In the genomic region with DNA sequence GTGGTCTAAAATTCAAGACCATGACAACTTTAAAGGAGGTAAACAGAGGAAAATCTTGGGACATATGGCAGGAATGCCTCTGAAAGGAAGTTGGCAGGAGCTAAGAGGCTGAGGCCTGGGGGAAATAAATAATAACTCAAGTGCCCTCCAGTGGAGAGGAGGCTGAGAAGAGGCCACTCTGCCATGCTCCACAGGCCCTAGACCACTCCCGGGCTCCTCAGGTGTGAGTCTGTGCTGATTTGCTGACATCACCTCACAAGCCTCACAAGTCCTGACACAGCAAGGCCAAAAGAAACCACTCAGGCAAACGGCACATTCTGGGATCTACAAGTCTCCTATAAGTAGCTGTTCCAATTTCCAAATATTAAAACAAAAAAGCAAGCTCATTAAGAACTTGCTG, we compare ENCODE assay signal across 8 cellular contexts.
DNase-seq lines count a peak whose midpoint lies in the region; ATAC-seq and TF ChIP-seq lines count a peak whose summit lies in the region.
"Had no signal": no experiment of that assay in that cellular context is flagged by ENCODE, and none has a peak within 500 bp of the region (broad histone marks: within the 10 kb centered on the region; RNA-seq: fewer than 3 reads in every experiment).

No MANE protein-coding gene starts in this region.

- H3K36me3 Mint-ChIP-seq in T-helper 1 cell treated with Interleukin-12 subunit alpha and Interleukin-12 subunit beta and Interleukin-4 antibody, amounts not matched to agents 30 μg/mL and 1 μg/mL, for 36 hours (ENCODE audit: low read depth) = peaks cover 5% of the 10 kb centered on the region

- ATAC-seq in lower lobe of right lung = peak; percentile 96 to 98

- H4K20me1 ChIP-seq in MM.1S (ENCODE audit: insufficient read depth, low read length) = no peaks in the 10 kb centered on the region

- no peak overlapping the region for H3K4me3 Mint-ChIP-seq in T-helper 1 cell treated with Interleukin-12 subunit alpha and Interleukin-12 subunit beta and Interleukin-4 antibody, amounts not matched to agents 30 μg/mL and 1 μg/mL, for 36 hours

- no peaks in the 10 kb centered on the region for H3K9me2 ChIP-seq in MM.1S (replicated peaks; ENCODE audit: insufficient read depth, low read length)

- H3K9me3 ChIP-seq in MM.1S (replicated peaks; ENCODE audit: insufficient read depth, low read length) (no peaks in the 10 kb centered on the region), lower lobe of right lung (no peaks in the 10 kb centered on the region)

- H3K4me3 ChIP-seq in MM.1S (ENCODE audit: low read length) (peak overlapping the region; percentile 54; the same call in 1 of the 2 replicates), lower lobe of right lung (no peak overlapping the region)

- intact Hi-C loops in lower lobe of right lung (cut with DNase I) = no loop called here

- H3K27ac Mint-ChIP-seq in T-helper 1 cell treated with Interleukin-12 subunit alpha and Interleukin-12 subunit beta and Interleukin-4 antibody, amounts not matched to agents 30 μg/mL and 1 μg/mL, for 36 hours = peak overlapping the region; percentile 73

- H3K79me2 ChIP-seq in MM.1S (ENCODE audit: low read length) = no peaks in the 10 kb centered on the region
- H3K79me2 ChIP-seq: parathyroid adenoma had no signal

- no peaks in the 10 kb centered on the region for H3K9me3 Mint-ChIP-seq in T-helper 1 cell treated with Interleukin-12 subunit alpha and Interleukin-12 subunit beta and Interleukin-4 antibody, amounts not matched to agents 30 μg/mL and 1 μg/mL, for 36 hours

- H3K4me1 ChIP-seq in MM.1S (ENCODE audit: low read length) = peaks cover 23% of the 10 kb centered on the region
- peaks cover 15% of the 10 kb centered on the region for H3K4me1 ChIP-seq in lower lobe of right lung
- H3K4me1 ChIP-seq: parathyroid adenoma had no signal

- TF ChIP-seq CTCF in MM.1S (IDR thresholded peaks at IDR 0.05; ENCODE audit: low read length) = no peak
- no peak for TF ChIP-seq CTCF in lower lobe of right lung (IDR thresholded peaks at IDR 0.05)

- DNase-seq in DMS79 treated with DMSO at 0.1 percent for 48 hours (lab: John Stamatoyannopoulos, UW) = peak; percentile 98
- DNase-seq in MM.1S = peak; percentile 68
- DNase-seq in lower lobe of right lung = peak; percentile 81
- DNase-seq in GM19238 (ENCODE audit: insufficient read length, low spot score) = no peak
- no peak for DNase-seq in substantia nigra (lab: John Stamatoyannopoulos, UW)
- DNase-seq in ecto neural progenitor cell (ENCODE audit: low spot score) = no peak

- peak overlapping the region; percentile 45; the same call in 1 of the 2 replicates for H3K9ac ChIP-seq in MM.1S (ENCODE audit: low read length)
- H3K9ac ChIP-seq: parathyroid adenoma had no signal

- H3K27me3 ChIP-seq in MM.1S (replicated peaks; ENCODE audit: insufficient read depth, low read length) (no peaks in the 10 kb centered on the region), lower lobe of right lung (ENCODE audit: low read depth) (no peaks in the 10 kb centered on the region)

- peak overlapping the region; percentile 93 for H2AFZ ChIP-seq in MM.1S (ENCODE audit: low read length)
- H2AFZ ChIP-seq: parathyroid adenoma had no signal

- peak overlapping the region; percentile 87 for H3K4me2 ChIP-seq in MM.1S (ENCODE audit: low read depth, low read length)

- peaks cover 35% of the 10 kb centered on the region for H3K4me1 Mint-ChIP-seq in T-helper 1 cell treated with Interleukin-12 subunit alpha and Interleukin-12 subunit beta and Interleukin-4 antibody, amounts not matched to agents 30 μg/mL and 1 μg/mL, for 36 hours (ENCODE audit: low read depth)

- peaks cover 28% of the 10 kb centered on the region for H3F3A ChIP-seq in MM.1S (ENCODE audit: insufficient read depth, low read length)

- H3K27me3 Mint-ChIP-seq in T-helper 1 cell treated with Interleukin-12 subunit alpha and Interleukin-12 subunit beta and Interleukin-4 antibody, amounts not matched to agents 30 μg/mL and 1 μg/mL, for 36 hours (ENCODE audit: low read depth) = no peaks in the 10 kb centered on the region

- peak overlapping the region; percentile 70; the same call in 1 of the 2 replicates for H3K27ac ChIP-seq in MM.1S (ENCODE audit: low read length)
- peak overlapping the region; percentile 76 for H3K27ac ChIP-seq in lower lobe of right lung
- no peak overlapping the region for H3K27ac ChIP-seq in substantia nigra (ENCODE audit: low read depth, low read length, poor library complexity, severe bottlenecking)
- H3K27ac ChIP-seq: parathyroid adenoma had no signal

- no peaks in the 10 kb centered on the region for H3K36me3 ChIP-seq in MM.1S (replicated peaks; ENCODE audit: insufficient read depth, low read length)
- H3K36me3 ChIP-seq in lower lobe of right lung = no peaks in the 10 kb centered on the region

Comparison
In these comparisons a context has a peak if more than half of its experiments do, and no peak if none do; other contexts are left out.
1. DNase-seq: peak in DMS79 treated with DMSO at 0.1 percent for 48 hours (single experiment), MM.1S (single experiment) and lower lobe of right lung (single experiment); none in GM19238 (single experiment), substantia nigra (0 of 49) and ecto neural progenitor cell (single experiment).